Comparison of ENCODE assay signal across 13 cellular contexts in the genomic region with DNA sequence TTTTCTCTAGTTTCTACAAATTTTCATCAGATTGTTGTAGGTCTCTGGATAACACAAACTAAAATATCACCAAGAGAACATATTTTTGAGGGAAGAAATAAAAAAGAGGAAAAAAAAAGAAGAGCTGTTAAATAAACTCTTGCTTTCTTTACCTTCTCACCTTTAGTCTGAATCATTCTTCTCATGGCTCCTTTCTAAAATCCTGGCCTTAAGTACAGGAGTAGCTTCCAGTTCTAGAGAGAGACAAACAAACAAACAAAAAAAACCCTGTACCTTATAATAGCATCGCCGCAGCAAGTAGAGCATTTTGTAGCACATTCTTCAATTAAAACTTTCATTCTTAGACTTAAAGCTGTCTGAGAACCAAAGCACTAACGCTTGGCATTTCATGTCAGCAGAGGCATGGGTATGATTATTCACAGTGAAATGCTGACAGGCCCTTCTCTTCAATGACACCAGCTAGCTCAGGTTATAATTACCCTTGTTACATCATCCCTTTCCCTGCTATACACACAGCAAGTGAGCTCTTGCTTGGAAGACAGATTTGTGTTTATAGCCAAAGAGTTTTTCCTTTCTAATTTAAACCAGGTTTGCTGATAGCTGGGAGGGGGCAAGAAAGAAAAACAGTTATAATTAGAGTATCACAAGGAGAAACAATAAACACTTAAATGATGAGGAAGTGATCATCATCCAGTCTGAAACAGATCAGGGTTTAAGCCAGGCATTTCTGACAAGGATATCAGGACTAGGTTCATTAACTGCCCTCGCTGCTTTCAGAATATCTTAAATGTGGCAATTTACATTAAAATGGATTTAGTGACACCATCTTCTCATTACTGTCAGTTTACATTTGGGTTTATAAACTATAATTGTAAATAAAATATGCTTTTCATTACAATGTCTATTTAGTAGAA.
DNase-seq lines count a peak whose midpoint lies in the region; ATAC-seq, FAIRE-seq and TF ChIP-seq lines count a peak whose summit lies in the region.
"Had no signal": no experiment of that assay in that cellular context is flagged by ENCODE, and none has a peak within 500 bp of the region (broad histone marks: within the 10 kb centered on the region; RNA-seq: fewer than 3 reads in every experiment).

No MANE protein-coding gene starts in this region.

- FAIRE-seq in islet of Langerhans (lab: Jason Lieb, UNC): peak; percentile 95

- no peaks in the 10 kb centered on the region for H3K36me3 ChIP-seq in DND-41 (ENCODE audit: insufficient read depth, low read length)
- H3K36me3 ChIP-seq in MG63: no peaks in the 10 kb centered on the region

- no peak overlapping the region for H3K4me2 ChIP-seq in DND-41 (ENCODE audit: insufficient read depth, low read length)

- TF ChIP-seq CTCF in DND-41 (IDR thresholded peaks at IDR 0.05; ENCODE audit: borderline replicate concordance, extremely low read depth, low read length, poor library complexity, severe bottlenecking) (no peak), brain (conservative IDR thresholded peaks at IDR 0.05) (no peak)

- no peak overlapping the region for H3K9ac ChIP-seq in DND-41 (ENCODE audit: low read depth, low read length)

- H2AFZ ChIP-seq in DND-41 (ENCODE audit: low read depth, low read length): peak overlapping the region; percentile 18; the same call in 1 of the 2 replicates

- no peaks in the 10 kb centered on the region for H3K27me3 ChIP-seq in DND-41 (ENCODE audit: insufficient read depth, low read length, poor library complexity)
- H3K27me3 ChIP-seq in MG63: no peaks in the 10 kb centered on the region

- H3K4me3 ChIP-seq in DND-41 (ENCODE audit: low read depth in 1 of 2, low read length in 2 of 2) (no peak overlapping the region), MG63 (no peak overlapping the region)
- H3K4me3 ChIP-seq: SK-N-MC had no signal

- peaks cover 19 to 38% (median 30%) of the 10 kb centered on the region in 5 experiments for H3K9me3 Mint-ChIP-seq in brain
- H3K9me3 Mint-ChIP-seq in activated T-helper 17 cell treated with anti-CD3 and anti-CD28 coated beads, Interleukin-2, amount 50 U/mL, for 72 hours: peaks cover 14% of the 10 kb centered on the region

- no peaks in the 10 kb centered on the region for H4K20me1 ChIP-seq in DND-41 (ENCODE audit: insufficient read depth, low read length)

- no peak for ATAC-seq in DND-41 (ENCODE audit: insufficient read depth, low read depth)
- ATAC-seq in activated T-helper 17 cell treated with anti-CD3 and anti-CD28 coated beads, Interleukin-2, amount 50 U/mL, for 72 hours (replicated peaks): no peak

- H3K4me3 Mint-ChIP-seq in brain: peak overlapping the region in 4 of 5 experiments; percentile 17 to 57 (median 26)
- H3K4me3 Mint-ChIP-seq in activated T-helper 17 cell treated with anti-CD3 and anti-CD28 coated beads, Interleukin-2, amount 50 U/mL, for 72 hours: no peak overlapping the region

- H3K27me3 Mint-ChIP-seq in brain: no peaks in the 10 kb centered on the region
- no peaks in the 10 kb centered on the region for H3K27me3 Mint-ChIP-seq in activated T-helper 17 cell treated with anti-CD3 and anti-CD28 coated beads, Interleukin-2, amount 50 U/mL, for 72 hours

- H3K4me1 Mint-ChIP-seq in brain: peaks cover 28% of the 10 kb centered on the region
- H3K4me1 Mint-ChIP-seq in activated T-helper 17 cell treated with anti-CD3 and anti-CD28 coated beads, Interleukin-2, amount 50 U/mL, for 72 hours: no peaks in the 10 kb centered on the region

- peaks cover 19% of the 10 kb centered on the region for H3K9me3 ChIP-seq in DND-41 (ENCODE audit: insufficient read depth, low read length, severe bottlenecking)
- peaks cover 16% of the 10 kb centered on the region for H3K9me3 ChIP-seq in MG63

- H3K79me2 ChIP-seq in DND-41 (ENCODE audit: insufficient read depth, low read length): no peaks in the 10 kb centered on the region

- H3K27ac ChIP-seq in DND-41 (ENCODE audit: low read length): no peak overlapping the region
- H3K27ac ChIP-seq: SK-N-MC had no signal

- peaks cover 27% of the 10 kb centered on the region for H3K36me3 Mint-ChIP-seq in brain
- no peaks in the 10 kb centered on the region for H3K36me3 Mint-ChIP-seq in activated T-helper 17 cell treated with anti-CD3 and anti-CD28 coated beads, Interleukin-2, amount 50 U/mL, for 72 hours (ENCODE audit: low read depth)

- DNase-seq in DND-41 (no peak), NCI-H1436 treated with DMSO at 0.1 percent for 48 hours (lab: John Stamatoyannopoulos, UW) (peak; percentile 64), MG63 (no peak), GDM1 (lab: John Stamatoyannopoulos, UW) (no peak), LoVo (ENCODE audit: low spot score) (no peak)
- DNase-seq: activated CD4-positive, alpha-beta T cell treated with anti-CD3 and anti-CD28 coated beads for 1 hour; GOT3; kidney glomerular epithelial cell had no signal

- H3K27ac Mint-ChIP-seq in brain: peak overlapping the region; percentile 37 to 89 (median 62)
- no peak overlapping the region for H3K27ac Mint-ChIP-seq in activated T-helper 17 cell treated with anti-CD3 and anti-CD28 coated beads, Interleukin-2, amount 50 U/mL, for 72 hours
- H3K27ac Mint-ChIP-seq: activated T-helper 2 cell treated with anti-CD3 and anti-CD28 coated beads, Interferon-gamma antibody, Interleukin-2, Interleukin-4, amounts not matched to agents 10 μg/mL and 5 μg/mL and 100 μg/mL, durations not matched to agents 14 hours and 24 hours and 36 hours had no signal

- H3K4me1 ChIP-seq in DND-41 (ENCODE audit: insufficient read depth, low read length): no peaks in the 10 kb centered on the region
